In genomic region chr14:53336729-53337128, GRCh38 we compare ENCODE assay signal across 25 cellular contexts.
DNase-seq lines count a peak whose midpoint lies in the region; ATAC-seq, FAIRE-seq and TF ChIP-seq lines count a peak whose summit lies in the region.
"Had no signal": no experiment of that assay in that cellular context is flagged by ENCODE, and none has a peak within 500 bp of the region (broad histone marks: within the 10 kb centered on the region; RNA-seq: fewer than 3 reads in every experiment).

No MANE protein-coding gene starts in this region.

- no peak for ATAC-seq in HepG2
- no peak for ATAC-seq in right lobe of liver
- ATAC-seq in K562: no peak
- ATAC-seq: GM12878 had no signal

- no peak for TF ChIP-seq RAD21 in HepG2 (CRISPR knock-in tag; IDR thresholded peaks at IDR 0.05)
- TF ChIP-seq RAD21 in K562 (CRISPR knock-in tag; conservative IDR thresholded peaks at IDR 0.05 in 1 of 2, IDR thresholded peaks at IDR 0.05 in 1 of 2): no peak

- in situ Hi-C loops in HepG2 (cut with HindIII; ENCODE audit: extremely low pct_ligation_motif_present, low pct_unique_long_range_greater_than_20kb): no loop called here
- in situ Hi-C loops in K562 (cut with MboI): no loop called here

- H4K20me1 ChIP-seq in HepG2 (ENCODE audit: insufficient read depth, low read length) (no peaks in the 10 kb centered on the region), K562 (replicated peaks; ENCODE audit: control insufficient read depth, insufficient read depth, low read length) (no peaks in the 10 kb centered on the region)
- H4K20me1 ChIP-seq: BLaER1 had no signal

- H3K4me3 ChIP-seq in HepG2 (replicated peaks in 1 of 3; ENCODE audit: insufficient read depth in 1 of 3, low read depth in 2 of 3, low read length in 3 of 3) (no peak overlapping the region), right lobe of liver (no peak overlapping the region), K562 (no peak overlapping the region)
- H3K4me3 ChIP-seq: BLaER1, GM12878 had no signal

- peaks cover 1% of the 10 kb centered on the region for H3K27me3 Mint-ChIP-seq in activated T-helper 1 cell treated with anti-CD3 and anti-CD28 coated beads, Interleukin-12 subunit alpha, Interleukin-12 subunit beta, Interleukin-2, Interleukin-4 antibody, amounts not matched to agents 30 ng/mL and 10 ng/mL and 1 ng/mL, durations not matched to agents 14 hours and 24 hours and 36 hours (ENCODE audit: insufficient read depth)
- H3K27me3 Mint-ChIP-seq: CD4-positive, alpha-beta memory T cell; CD4-positive, CD25-positive, alpha-beta regulatory T cell had no signal

- TF ChIP-seq POLR2A in HepG2 (IDR thresholded peaks at IDR 0.05; ENCODE audit: insufficient read depth in 1 of 2, low read depth in 2 of 2, low read length in 2 of 2) (no peak), right lobe of liver (IDR thresholded peaks at IDR 0.05) (no peak), K562 (conservative IDR thresholded peaks at IDR 0.05) (no peak)

- H3K79me2 ChIP-seq in HepG2 (ENCODE audit: insufficient read depth, low read length) (no peaks in the 10 kb centered on the region), K562 (ENCODE audit: control insufficient read depth, insufficient read depth, low read length) (no peaks in the 10 kb centered on the region)

- intact Hi-C loops in HepG2 (cut with micrococcal nuclease; ENCODE audit: unreplicated experiment) (no loop called here), right lobe of liver (cut with DNase I) (no loop called here), K562 (cut with micrococcal nuclease) (no loop called here)
- intact Hi-C loops in activated T-helper 1 cell treated with anti-CD3 and anti-CD28 coated beads, Interleukin-12 subunit alpha, Interleukin-12 subunit beta, Interleukin-2, Interleukin-4 antibody, amounts not matched to agents 30 ng/mL and 10 ng/mL and 1 ng/mL, durations not matched to agents 14 hours and 24 hours and 36 hours (cut with micrococcal nuclease): no loop called here

- no peak for TF ChIP-seq EP300 in HepG2 (IDR thresholded peaks at IDR 0.05; ENCODE audit: low read depth in 2 of 2, low read length in 2 of 2)
- no peak for TF ChIP-seq EP300 in HepG2 (CRISPR knock-in tag; IDR thresholded peaks at IDR 0.05; ENCODE audit: borderline replicate concordance)
- TF ChIP-seq EP300 in K562 (IDR thresholded peaks at IDR 0.05; ENCODE audit: low read length): no peak

- H3K9me1 ChIP-seq in K562 (ENCODE audit: control insufficient read depth, insufficient read depth, low read length): no peaks in the 10 kb centered on the region

- CTCF ChIA-PET in HepG2 (lab: Yijun Ruan, JAX; ENCODE audit: low intra/inter-chr PET ratio, low total read pairs): no interaction called here
- CTCF ChIA-PET in K562 (lab: Yijun Ruan, JAX; ENCODE audit: low intra/inter-chr PET ratio): no interaction called here

- H3K36me3 ChIP-seq in HepG2 (replicated peaks in 1 of 2; ENCODE audit: control insufficient read depth in 1 of 2, insufficient read depth in 2 of 2, low read length in 2 of 2) (no peaks in the 10 kb centered on the region), right lobe of liver (no peaks in the 10 kb centered on the region), K562 (ENCODE audit: control insufficient read depth, insufficient read depth, low read length) (no peaks in the 10 kb centered on the region)
- H3K36me3 ChIP-seq: BE2C, BLaER1 had no signal

- no peak for DNase-seq in HepG2 (ENCODE audit: low spot score)
- DNase-seq in right lobe of liver: no peak
- DNase-seq in K562 (ENCODE audit: extremely low read depth in 1 of 4, low spot score in 3 of 4): no peak
- no peak for DNase-seq in midbrain (lab: John Stamatoyannopoulos, UW)
- DNase-seq in activated T-helper 1 cell treated with anti-CD3 and anti-CD28 coated beads, Interleukin-12 subunit alpha, Interleukin-12 subunit beta, Interleukin-2, Interleukin-4 antibody, amounts not matched to agents 30 ng/mL and 10 ng/mL and 1 ng/mL, durations not matched to agents 14 hours and 24 hours and 36 hours (ENCODE audit: low spot score): no peak
- DNase-seq: ACHN; BE2C; C1 segment of cervical spinal cord; CD4-positive, alpha-beta memory T cell; CD4-positive, CD25-positive, alpha-beta regulatory T cell; CD8-positive, alpha-beta memory T cell; COR-L47; DMS 273 treated with DMSO at 0.1 percent for 48 hours; DMS153; DMS53; DMS79; DND-41; EL; GDM1 had no signal

- POLR2A ChIA-PET in HepG2 (lab: Yijun Ruan, JAX): no interaction called here
- POLR2A ChIA-PET in K562 (lab: Yijun Ruan, JAX): no interaction called here

- no peak overlapping the region for H3K4me2 ChIP-seq in HepG2 (ENCODE audit: low read depth, low read length)
- H3K4me2 ChIP-seq in K562 (ENCODE audit: insufficient read depth, low read length): no peak overlapping the region
- H3K4me2 ChIP-seq: BLaER1 had no signal

- no peak overlapping the region for H3K4me3 Mint-ChIP-seq in activated T-helper 1 cell treated with anti-CD3 and anti-CD28 coated beads, Interleukin-12 subunit alpha, Interleukin-12 subunit beta, Interleukin-2, Interleukin-4 antibody, amounts not matched to agents 30 ng/mL and 10 ng/mL and 1 ng/mL, durations not matched to agents 14 hours and 24 hours and 36 hours
- H3K4me3 Mint-ChIP-seq: CD14-positive monocyte; CD4-positive, CD25-positive, alpha-beta regulatory T cell; CD8-positive, alpha-beta memory T cell had no signal

- 8% methylated on average over 3 of the region's 3 CpGs for WGBS in HepG2 (ENCODE audit: low lambda C conversion rate)
- WGBS in right lobe of liver (ENCODE audit: insufficient coverage, low coverage, low lambda C conversion rate, missing lambda C conversion rate): 100% methylated on average over 2 of the region's 3 CpGs
- WGBS in K562 (ENCODE audit: insufficient coverage, low coverage, missing lambda C conversion rate): 0% methylated on average over 3 of the region's 3 CpGs

- H2AFZ ChIP-seq in HepG2 (ENCODE audit: low read length) (no peak overlapping the region), K562 (ENCODE audit: low read depth, low read length) (no peak overlapping the region)

- FAIRE-seq in HepG2 (lab: Jason Lieb, UNC) (no peak), K562 (lab: Jason Lieb, UNC) (no peak)
- FAIRE-seq: GM12878, GM12892, GM18507 had no signal

- H3K36me3 Mint-ChIP-seq in activated T-helper 1 cell treated with anti-CD3 and anti-CD28 coated beads, Interleukin-12 subunit alpha, Interleukin-12 subunit beta, Interleukin-2, Interleukin-4 antibody, amounts not matched to agents 30 ng/mL and 10 ng/mL and 1 ng/mL, durations not matched to agents 14 hours and 24 hours and 36 hours (ENCODE audit: low read depth): no peaks in the 10 kb centered on the region
- H3K36me3 Mint-ChIP-seq: CD14-positive monocyte; CD4-positive, alpha-beta memory T cell; CD4-positive, CD25-positive, alpha-beta regulatory T cell had no signal

- BruUV-seq in HepG2 (replicated peaks; lab: Mats Ljungman, UMichigan) (no TSS peak), K562 (replicated peaks; lab: Mats Ljungman, UMichigan) (no TSS peak)

- H3K9me3 Mint-ChIP-seq in activated T-helper 1 cell treated with anti-CD3 and anti-CD28 coated beads, Interleukin-12 subunit alpha, Interleukin-12 subunit beta, Interleukin-2, Interleukin-4 antibody, amounts not matched to agents 30 ng/mL and 10 ng/mL and 1 ng/mL, durations not matched to agents 14 hours and 24 hours and 36 hours: no peaks in the 10 kb centered on the region

- TF ChIP-seq CTCF in HepG2 (CRISPR knock-in tag; IDR thresholded peaks at IDR 0.05) (no peak), right lobe of liver (IDR thresholded peaks at IDR 0.05) (no peak), K562 (IDR thresholded peaks at IDR 0.05 in 2 of 3, conservative IDR thresholded peaks at IDR 0.05 in 1 of 3; ENCODE audit: insufficient read depth in 2 of 3, low read depth in 1 of 3, low read length in 3 of 3) (no peak)

- H3K27ac Mint-ChIP-seq in activated T-helper 1 cell treated with anti-CD3 and anti-CD28 coated beads, Interleukin-12 subunit alpha, Interleukin-12 subunit beta, Interleukin-2, Interleukin-4 antibody, amounts not matched to agents 30 ng/mL and 10 ng/mL and 1 ng/mL, durations not matched to agents 14 hours and 24 hours and 36 hours: no peak overlapping the region
- H3K27ac Mint-ChIP-seq: CD14-positive monocyte; CD4-positive, alpha-beta memory T cell; CD4-positive, CD25-positive, alpha-beta regulatory T cell; CD8-positive, alpha-beta memory T cell had no signal

- H3K9ac ChIP-seq in HepG2 (ENCODE audit: insufficient read depth, low read depth, low read length): no peak overlapping the region
- no peak overlapping the region for H3K9ac ChIP-seq in K562 (ENCODE audit: insufficient read depth in 1 of 2, low read depth in 2 of 2, low read length in 2 of 2)
- H3K9ac ChIP-seq: BLaER1 had no signal

- H3K4me1 ChIP-seq in HepG2 (ENCODE audit: insufficient read depth, low read length) (no peaks in the 10 kb centered on the region), right lobe of liver (no peaks in the 10 kb centered on the region), K562 (replicated peaks in 1 of 2; ENCODE audit: control insufficient read depth in 2 of 2, insufficient read depth in 2 of 2, low read length in 2 of 2) (no peaks in the 10 kb centered on the region)
- H3K4me1 ChIP-seq: BE2C, BLaER1 had no signal

- H3K4me1 Mint-ChIP-seq in activated T-helper 1 cell treated with anti-CD3 and anti-CD28 coated beads, Interleukin-12 subunit alpha, Interleukin-12 subunit beta, Interleukin-2, Interleukin-4 antibody, amounts not matched to agents 30 ng/mL and 10 ng/mL and 1 ng/mL, durations not matched to agents 14 hours and 24 hours and 36 hours (ENCODE audit: low read depth): no peaks in the 10 kb centered on the region
- H3K4me1 Mint-ChIP-seq: CD14-positive monocyte; CD4-positive, alpha-beta memory T cell; CD4-positive, CD25-positive, alpha-beta regulatory T cell; CD8-positive, alpha-beta memory T cell had no signal

- H3K9me3 ChIP-seq in HepG2 (ENCODE audit: low read length): no peaks in the 10 kb centered on the region
- no peaks in the 10 kb centered on the region for H3K9me3 ChIP-seq in right lobe of liver
- no peaks in the 10 kb centered on the region for H3K9me3 ChIP-seq in K562 (replicated peaks; ENCODE audit: control insufficient read depth, insufficient read depth, low read depth, low read length)
- H3K9me3 ChIP-seq: BE2C, BLaER1 had no signal

- no peak overlapping the region for H3K27ac ChIP-seq in HepG2 (ENCODE audit: extremely low read length, insufficient read depth, low read length)
- no peak overlapping the region for H3K27ac ChIP-seq in right lobe of liver
- no peak overlapping the region for H3K27ac ChIP-seq in K562 (ENCODE audit: extremely low read depth, low read depth, low read length)
- H3K27ac ChIP-seq: 22Rv1, BLaER1 had no signal

- H3K27me3 ChIP-seq in HepG2 (ENCODE audit: control insufficient read depth in 1 of 2, insufficient read depth in 2 of 2, low read length in 2 of 2) (peaks cover 0 to 5% of the 10 kb centered on the region in 2 experiments; a peak in 3 of 5 replicates), right lobe of liver (no peaks in the 10 kb centered on the region), K562 (ENCODE audit: control insufficient read depth in 2 of 2, insufficient read depth in 2 of 2, low read length in 2 of 2) (no peaks in the 10 kb centered on the region)
- H3K27me3 ChIP-seq: BLaER1 had no signal

TF ChIP-seq in HepG2, 621 proteins besides CTCF, POLR2A, EP300 and RAD21 (continues in another document):
- TF ChIP-seq MAFK (conservative IDR thresholded peaks at IDR 0.05 in 1 of 2, IDR thresholded peaks at IDR 0.05 in 1 of 2; ENCODE audit: low read length in 2 of 2): peak; percentile 83 to 89

TF ChIP-seq in K562, 482 proteins besides CTCF, POLR2A, EP300 and RAD21 (continues in another document):
- no peak for TF ChIP-seq NFATC3 (IDR thresholded peaks at IDR 0.05)

Comparison
In these comparisons a context has a peak if more than half of its experiments do, and no peak if none do; other contexts are left out.
1. Of the 241 proteins assayed by ChIP-seq in both HepG2 and K562: peak only in HepG2: MAFK; only in K562: MAFG; in both: MAFF; in neither: 238.